1 cellular context compared by ENCODE assay signal in genomic region chr12:13606290-13606689, GRCh38.
TF ChIP-seq lines count a peak whose summit lies in the region.

No MANE protein-coding gene starts in this region.

TF ChIP-seq in GM23338, 12 proteins besides CTCF, POLR2A, EP300 and RAD21 (continued from another document):
- no peak for TF ChIP-seq ZNF462 (CRISPR knock-in tag; IDR thresholded peaks at IDR 0.05)
- TF ChIP-seq STAT1 (IDR thresholded peaks at IDR 0.05; ENCODE audit: unreplicated experiment) = no peak
- TF ChIP-seq REST (IDR thresholded peaks at IDR 0.05; ENCODE audit: unreplicated experiment) = no peak
- no peak for TF ChIP-seq CREB1 (CRISPR knock-in tag; IDR thresholded peaks at IDR 0.05; ENCODE audit: low read depth)
- TF ChIP-seq ETS1 (IDR thresholded peaks at IDR 0.05) = no peak
